1 cellular context compared by ENCODE assay signal in the genomic region with DNA sequence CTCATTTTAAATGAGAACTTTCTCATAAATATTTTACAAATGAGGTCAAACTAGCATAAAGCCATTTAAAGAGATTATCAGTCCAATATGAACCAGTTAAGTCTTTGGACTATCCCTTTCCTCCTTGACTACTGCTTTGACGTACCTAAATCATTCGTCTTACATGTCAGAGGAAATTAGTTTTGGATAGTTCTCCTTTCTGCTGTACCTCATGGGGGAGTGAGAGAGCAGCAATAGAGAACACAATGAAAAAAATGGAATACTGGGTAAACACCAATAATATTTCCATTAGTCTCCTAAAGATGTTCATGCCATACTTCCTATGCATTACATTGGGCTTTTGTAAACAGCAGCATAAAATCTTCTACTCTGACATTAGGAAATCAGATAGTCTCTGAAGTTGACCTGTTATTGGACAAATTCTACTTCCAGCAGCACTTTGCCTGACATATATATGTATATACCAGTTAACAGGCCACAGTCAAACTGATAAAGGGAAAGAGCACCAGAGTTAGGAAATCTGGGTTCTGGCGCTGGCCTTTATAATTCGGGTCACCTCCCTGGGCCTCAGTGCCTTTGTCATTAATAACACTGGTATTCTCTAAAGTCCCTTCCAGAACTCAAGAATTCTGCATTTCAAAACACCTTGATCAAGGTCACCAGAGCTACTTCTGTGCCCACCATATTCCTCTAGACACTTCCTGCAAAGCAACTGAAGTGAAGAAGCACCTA.
TF ChIP-seq lines count a peak whose summit lies in the region.

No MANE protein-coding gene starts in this region.

TF ChIP-seq in GM12878, 131 proteins besides CTCF, POLR2A, EP300 and RAD21:
- TF ChIP-seq FOS (IDR thresholded peaks at IDR 0.05; ENCODE audit: borderline replicate concordance, extremely low read depth, insufficient read length) (no peak), MEF2A (IDR thresholded peaks at IDR 0.05; ENCODE audit: insufficient read depth, low read depth, low read length) (no peak), CHD2 (IDR thresholded peaks at IDR 0.05; ENCODE audit: borderline replicate concordance, low read depth, low read length) (no peak), TCF12 (IDR thresholded peaks at IDR 0.05; ENCODE audit: low read depth, low read length) (no peak), ZNF24 (IDR thresholded peaks at IDR 0.05) (no peak), SUPT20H (IDR thresholded peaks at IDR 0.05; ENCODE audit: borderline replicate concordance, control insufficient read depth, low read depth, low read length) (no peak), PML (IDR thresholded peaks at IDR 0.05; ENCODE audit: low read length) (no peak), CBX3 (IDR thresholded peaks at IDR 0.05; ENCODE audit: borderline replicate concordance, low read depth) (no peak), MTA2 (IDR thresholded peaks at IDR 0.05; ENCODE audit: low read depth) (no peak), NFIC (IDR thresholded peaks at IDR 0.05; ENCODE audit: low read depth, low read length) (no peak), PAX5 (IDR thresholded peaks at IDR 0.05; ENCODE audit: borderline replicate concordance, low read depth, low read length) (no peak), SMC3 (IDR thresholded peaks at IDR 0.05; ENCODE audit: borderline replicate concordance, low read length) (peak; percentile 41; the same call in 1 of the 2 replicates), SMAD5 (IDR thresholded peaks at IDR 0.05; ENCODE audit: low read depth) (0 out of 2 replicates have a peak, but pooled peaks have one; percentile 25), SUZ12 (IDR thresholded peaks at IDR 0.05; ENCODE audit: unreplicated experiment) (no peak), ZNF207 (IDR thresholded peaks at IDR 0.05; ENCODE audit: borderline replicate concordance) (no peak), TAF1 (IDR thresholded peaks at IDR 0.05; ENCODE audit: borderline replicate concordance, low read depth, low read length) (no peak), NR2F1 (conservative IDR thresholded peaks at IDR 0.05) (no peak), ZNF384 (IDR thresholded peaks at IDR 0.05; ENCODE audit: borderline replicate concordance, low read depth, low read length) (peak; percentile 32; the same call in 1 of the 2 replicates), CREB1 (IDR thresholded peaks at IDR 0.05; ENCODE audit: low read depth) (no peak)
- TF ChIP-seq, protein P1, sequence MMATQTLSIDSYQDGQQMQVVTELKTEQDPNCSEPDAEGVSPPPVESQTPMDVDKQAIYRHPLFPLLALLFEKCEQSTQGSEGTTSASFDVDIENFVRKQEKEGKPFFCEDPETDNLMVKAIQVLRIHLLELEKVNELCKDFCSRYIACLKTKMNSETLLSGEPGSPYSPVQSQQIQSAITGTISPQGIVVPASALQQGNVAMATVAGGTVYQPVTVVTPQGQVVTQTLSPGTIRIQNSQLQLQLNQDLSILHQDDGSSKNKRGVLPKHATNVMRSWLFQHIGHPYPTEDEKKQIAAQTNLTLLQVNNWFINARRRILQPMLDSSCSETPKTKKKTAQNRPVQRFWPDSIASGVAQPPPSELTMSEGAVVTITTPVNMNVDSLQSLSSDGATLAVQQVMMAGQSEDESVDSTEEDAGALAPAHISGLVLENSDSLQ (IDR thresholded peaks at IDR 0.05) = peak; percentile 63; the same call in 1 of the 2 replicates
- TF ChIP-seq, protein P2, sequence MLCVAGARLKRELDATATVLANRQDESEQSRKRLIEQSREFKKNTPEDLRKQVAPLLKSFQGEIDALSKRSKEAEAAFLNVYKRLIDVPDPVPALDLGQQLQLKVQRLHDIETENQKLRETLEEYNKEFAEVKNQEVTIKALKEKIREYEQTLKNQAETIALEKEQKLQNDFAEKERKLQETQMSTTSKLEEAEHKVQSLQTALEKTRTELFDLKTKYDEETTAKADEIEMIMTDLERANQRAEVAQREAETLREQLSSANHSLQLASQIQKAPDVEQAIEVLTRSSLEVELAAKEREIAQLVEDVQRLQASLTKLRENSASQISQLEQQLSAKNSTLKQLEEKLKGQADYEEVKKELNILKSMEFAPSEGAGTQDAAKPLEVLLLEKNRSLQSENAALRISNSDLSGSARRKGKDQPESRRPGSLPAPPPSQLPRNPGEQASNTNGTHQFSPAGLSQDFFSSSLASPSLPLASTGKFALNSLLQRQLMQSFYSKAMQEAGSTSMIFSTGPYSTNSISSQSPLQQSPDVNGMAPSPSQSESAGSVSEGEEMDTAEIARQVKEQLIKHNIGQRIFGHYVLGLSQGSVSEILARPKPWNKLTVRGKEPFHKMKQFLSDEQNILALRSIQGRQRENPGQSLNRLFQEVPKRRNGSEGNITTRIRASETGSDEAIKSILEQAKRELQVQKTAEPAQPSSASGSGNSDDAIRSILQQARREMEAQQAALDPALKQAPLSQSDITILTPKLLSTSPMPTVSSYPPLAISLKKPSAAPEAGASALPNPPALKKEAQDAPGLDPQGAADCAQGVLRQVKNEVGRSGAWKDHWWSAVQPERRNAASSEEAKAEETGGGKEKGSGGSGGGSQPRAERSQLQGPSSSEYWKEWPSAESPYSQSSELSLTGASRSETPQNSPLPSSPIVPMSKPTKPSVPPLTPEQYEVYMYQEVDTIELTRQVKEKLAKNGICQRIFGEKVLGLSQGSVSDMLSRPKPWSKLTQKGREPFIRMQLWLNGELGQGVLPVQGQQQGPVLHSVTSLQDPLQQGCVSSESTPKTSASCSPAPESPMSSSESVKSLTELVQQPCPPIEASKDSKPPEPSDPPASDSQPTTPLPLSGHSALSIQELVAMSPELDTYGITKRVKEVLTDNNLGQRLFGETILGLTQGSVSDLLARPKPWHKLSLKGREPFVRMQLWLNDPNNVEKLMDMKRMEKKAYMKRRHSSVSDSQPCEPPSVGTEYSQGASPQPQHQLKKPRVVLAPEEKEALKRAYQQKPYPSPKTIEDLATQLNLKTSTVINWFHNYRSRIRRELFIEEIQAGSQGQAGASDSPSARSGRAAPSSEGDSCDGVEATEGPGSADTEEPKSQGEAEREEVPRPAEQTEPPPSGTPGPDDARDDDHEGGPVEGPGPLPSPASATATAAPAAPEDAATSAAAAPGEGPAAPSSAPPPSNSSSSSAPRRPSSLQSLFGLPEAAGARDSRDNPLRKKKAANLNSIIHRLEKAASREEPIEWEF (IDR thresholded peaks at IDR 0.05; ENCODE audit: insufficient replicate concordance, low read depth, low read length) = no peak
